23 cellular contexts compared by ENCODE assay signal in genomic region chr13:29737061-29737460, GRCh38.
"Had no signal": no experiment of that assay in that cellular context is flagged by ENCODE, and none has a peak within 500 bp of the region (broad histone marks: within the 10 kb centered on the region; RNA-seq: fewer than 3 reads in every experiment).

No MANE protein-coding gene starts in this region.

- ATAC-seq: activated CD4-positive, alpha-beta T cell treated with anti-CD3 and anti-CD28 coated beads for 36 hours; activated T-cell treated with anti-CD3 and anti-CD28 coated beads, Interleukin-2, amount 50 U/mL, for 72 hours; K562; T-cell had no signal

- H3K4me1 ChIP-seq: Peyer's patch had no signal

- H3K36me3 ChIP-seq: Peyer's patch, WERI-Rb-1 had no signal

- FAIRE-seq: K562 had no signal

- H3K27ac ChIP-seq: Peyer's patch, SK-N-MC, WERI-Rb-1 had no signal

- H3K27me3 ChIP-seq: Peyer's patch had no signal

- H3K9me3 ChIP-seq: Peyer's patch had no signal

- H3K4me3 ChIP-seq: K562, Peyer's patch, SK-N-MC had no signal

- DNase-seq: activated CD4-positive, alpha-beta memory T cell treated with anti-CD3 and anti-CD28 coated beads, Interleukin-2, amount 10 ng/mL, durations not matched to agents 7 days and 5 days; activated CD4-positive, alpha-beta T cell treated with anti-CD3 and anti-CD28 coated beads for 36 hours; activated CD4-positive, alpha-beta T cell treated with anti-CD3 and anti-CD28 coated beads, Interleukin-2, amount 50 U/mL, for 1 hour; activated gamma-delta T cell treated with Interleukin-2 at 50 U/mL for 16 hours; activated naive CD4-positive, alpha-beta T cell treated with anti-CD3 and anti-CD28 coated beads, Interleukin-2, amount 10 ng/mL, durations not matched to agents 7 days and 5 days; activated naive CD8-positive, alpha-beta T cell treated with anti-CD3 and anti-CD28 coated beads for 36 hours; activated T-cell treated with anti-CD3 and anti-CD28 coated beads for 4 hours; activated T-cell treated with anti-CD3 and anti-CD28 coated beads, Interleukin-2, amount 50 U/mL, for 72 hours; Karpas-422; MM.1S; NCI-H1105; NCI-H1436; NCI-H1694 treated with DMSO at 0.1 percent for 48 hours; NCI-H2029 treated with DMSO at 0.1 percent for 48 hours; NCI-H510A treated with DMSO at 0.1 percent for 48 hours; NCI-H69; Peyer's patch; T-cell; T-helper 2 cell; T1000; WERI-Rb-1 had no signal
